In genomic region chr2:173247156-173247555, GRCh38 we compare ENCODE assay signal across 40 cellular contexts.
"Had no signal": no experiment of that assay in that cellular context is flagged by ENCODE, and none has a peak within 500 bp of the region (broad histone marks: within the 10 kb centered on the region; RNA-seq: fewer than 3 reads in every experiment).

No MANE protein-coding gene starts in this region.

- DNase-seq: activated effector memory CD4-positive, alpha-beta T cell treated with anti-CD3 and anti-CD28 coated beads, Interleukin-2, amount 50 U/mL, for 16 hours; activated effector memory CD4-positive, alpha-beta T cell treated with Interleukin-2 at 50 U/mL for 16 hours; activated gamma-delta T cell; activated gamma-delta T cell treated with Interleukin-2 at 50 U/mL for 16 hours; activated naive CD4-positive, alpha-beta T cell; activated naive CD4-positive, alpha-beta T cell treated with anti-CD3 and anti-CD28 coated beads for 36 hours; activated naive CD4-positive, alpha-beta T cell treated with anti-CD3 and anti-CD28 coated beads, Interleukin-2, amount 10 ng/mL, durations not matched to agents 7 days and 5 days; activated naive CD4-positive, alpha-beta T cell treated with anti-CD3 and anti-CD28 coated beads, Interleukin-2, amount 50 U/mL, for 16 hours; activated naive CD4-positive, alpha-beta T cell treated with Interleukin-2 at 50 U/mL for 16 hours; activated naive CD8-positive, alpha-beta T cell treated with anti-CD3 and anti-CD28 coated beads for 36 hours; activated naive CD8-positive, alpha-beta T cell treated with anti-CD3 and anti-CD28 coated beads, Interleukin-2, amount 10 ng/mL, durations not matched to agents 7 days and 5 days; activated naive CD8-positive, alpha-beta T cell treated with anti-CD3 and anti-CD28 coated beads, Interleukin-2, amount 50 U/mL, for 24 hours; activated T-cell treated with anti-CD3 and anti-CD28 coated beads, Interleukin-2, amount 50 U/mL, for 1 hour; activated T-cell treated with anti-CD3 and anti-CD28 coated beads, Interleukin-2, amount 50 U/mL, for 24 hours; activated T-cell treated with anti-CD3 and anti-CD28 coated beads, Interleukin-2, amount 50 U/mL, for 4 hours; activated T-cell treated with anti-CD3 and anti-CD28 coated beads, Interleukin-2, amount 50 U/mL, for 48 hours; activated T-cell treated with anti-CD3 and anti-CD28 coated beads, Interleukin-2, amount 50 U/mL, for 72 hours; adrenal gland; amniotic stem cell; amygdala; anterior cingulate cortex; aorta; body of pancreas; brain microvascular endothelial cell; caudate nucleus; central memory CD4-positive, alpha-beta T cell; cerebellar nuclear complex had no signal

- H3K27ac ChIP-seq: adrenal gland, ascending aorta, body of pancreas, brain microvascular endothelial cell, breast epithelium, cardiac muscle cell had no signal

- H3K4me1 ChIP-seq: ascending aorta, breast epithelium had no signal

- H3K27me3 Mint-ChIP-seq: activated naive CD8-positive, alpha-beta T cell; activated naive CD8-positive, alpha-beta T cell treated with anti-CD3 and anti-CD28 coated beads, Interleukin-2, amount 10 ng/mL, durations not matched to agents 7 days and 5 days; activated naive CD8-positive, alpha-beta T cell treated with anti-CD3 and anti-CD28 coated beads, Interleukin-2, amount 50 U/mL, for 24 hours; activated T-helper 17 cell treated with anti-CD3 and anti-CD28 coated beads, Interleukin-2, amount 50 U/mL, for 72 hours; central memory CD8-positive, alpha-beta T cell had no signal

- H3K4me3 ChIP-seq: adrenal gland, ascending aorta, body of pancreas, breast epithelium, cardiac muscle cell had no signal

- H3K36me3 Mint-ChIP-seq: activated naive CD4-positive, alpha-beta T cell treated with anti-CD3 and anti-CD28 coated beads, Interleukin-2, amount 10 ng/mL, durations not matched to agents 7 days and 5 days; activated naive CD4-positive, alpha-beta T cell treated with anti-CD3 and anti-CD28 coated beads, Interleukin-2, amount 50 U/mL, for 24 hours; activated naive CD4-positive, alpha-beta T cell treated with anti-CD3 and anti-CD28 coated beads, Interleukin-2, amount 50 U/mL, for 72 hours; activated naive CD8-positive, alpha-beta T cell; activated naive CD8-positive, alpha-beta T cell treated with anti-CD3 and anti-CD28 coated beads for 36 hours; brain had no signal

- FAIRE-seq: astrocyte, bronchial epithelial cell had no signal

- ATAC-seq: activated naive CD4-positive, alpha-beta T cell treated with anti-CD3 and anti-CD28 coated beads, Interleukin-2, amount 50 U/mL, for 72 hours; activated naive CD8-positive, alpha-beta T cell treated with anti-CD3 and anti-CD28 coated beads, Interleukin-2, amount 50 U/mL, for 24 hours; activated T-cell treated with anti-CD3 and anti-CD28 coated beads, Interleukin-2, amount 50 U/mL, for 4 hours; activated T-cell treated with anti-CD3 and anti-CD28 coated beads, Interleukin-2, amount 50 U/mL, for 72 hours; activated T-helper 17 cell treated with anti-CD3 and anti-CD28 coated beads, Interleukin-2, amount 50 U/mL, for 72 hours; body of pancreas had no signal

- H3K4me3 Mint-ChIP-seq: activated naive CD4-positive, alpha-beta T cell treated with anti-CD3 and anti-CD28 coated beads for 36 hours; activated naive CD4-positive, alpha-beta T cell treated with anti-CD3 and anti-CD28 coated beads, Interleukin-2, amount 10 ng/mL, durations not matched to agents 7 days and 5 days; activated naive CD4-positive, alpha-beta T cell treated with anti-CD3 and anti-CD28 coated beads, Interleukin-2, amount 50 U/mL, for 24 hours; activated naive CD8-positive, alpha-beta T cell; activated naive CD8-positive, alpha-beta T cell treated with anti-CD3 and anti-CD28 coated beads for 36 hours; activated naive CD8-positive, alpha-beta T cell treated with anti-CD3 and anti-CD28 coated beads, Interleukin-2, amount 10 ng/mL, durations not matched to agents 7 days and 5 days; activated naive CD8-positive, alpha-beta T cell treated with anti-CD3 and anti-CD28 coated beads, Interleukin-2, amount 50 U/mL, for 24 hours; activated T-cell treated with anti-CD3 and anti-CD28 coated beads, Interleukin-2, amount 50 U/mL, for 24 hours; activated T-cell treated with anti-CD3 and anti-CD28 coated beads, Interleukin-2, amount 50 U/mL, for 4 hours; activated T-cell treated with anti-CD3 and anti-CD28 coated beads, Interleukin-2, amount 50 U/mL, for 72 hours; activated T-helper 1 cell treated with anti-CD3 and anti-CD28 coated beads, Interleukin-12 subunit alpha, Interleukin-12 subunit beta, Interleukin-2, Interleukin-4 antibody, amounts not matched to agents 30 ng/mL and 10 ng/mL and 1 ng/mL, durations not matched to agents 14 hours and 24 hours and 36 hours; activated T-helper 17 cell treated with anti-CD3 and anti-CD28 coated beads, Interleukin-2, amount 50 U/mL, for 72 hours; central memory CD8-positive, alpha-beta T cell had no signal

- H3K4me1 Mint-ChIP-seq: activated naive CD4-positive, alpha-beta T cell treated with anti-CD3 and anti-CD28 coated beads, Interleukin-2, amount 10 ng/mL, durations not matched to agents 7 days and 5 days; activated naive CD4-positive, alpha-beta T cell treated with anti-CD3 and anti-CD28 coated beads, Interleukin-2, amount 50 U/mL, for 24 hours; activated naive CD8-positive, alpha-beta T cell treated with anti-CD3 and anti-CD28 coated beads for 36 hours; activated naive CD8-positive, alpha-beta T cell treated with anti-CD3 and anti-CD28 coated beads, Interleukin-2, amount 10 ng/mL, durations not matched to agents 7 days and 5 days; activated naive CD8-positive, alpha-beta T cell treated with anti-CD3 and anti-CD28 coated beads, Interleukin-2, amount 50 U/mL, for 24 hours; activated T-helper 17 cell treated with anti-CD3 and anti-CD28 coated beads, Interleukin-2, amount 50 U/mL, for 72 hours; central memory CD8-positive, alpha-beta T cell had no signal

- H3K27me3 ChIP-seq: adrenal gland, ascending aorta, body of pancreas, brain microvascular endothelial cell, breast epithelium, cardiac muscle cell had no signal

- H3K36me3 ChIP-seq: adrenal gland, brain microvascular endothelial cell, breast epithelium, cardiac muscle cell had no signal

- H3K9me3 Mint-ChIP-seq: activated naive CD4-positive, alpha-beta T cell treated with anti-CD3 and anti-CD28 coated beads for 36 hours; activated naive CD4-positive, alpha-beta T cell treated with anti-CD3 and anti-CD28 coated beads, Interleukin-2, amount 10 ng/mL, durations not matched to agents 7 days and 5 days; activated naive CD4-positive, alpha-beta T cell treated with anti-CD3 and anti-CD28 coated beads, Interleukin-2, amount 50 U/mL, for 24 hours; activated naive CD4-positive, alpha-beta T cell treated with anti-CD3 and anti-CD28 coated beads, Interleukin-2, amount 50 U/mL, for 72 hours; activated naive CD8-positive, alpha-beta T cell treated with anti-CD3 and anti-CD28 coated beads for 36 hours; activated naive CD8-positive, alpha-beta T cell treated with anti-CD3 and anti-CD28 coated beads, Interleukin-2, amount 10 ng/mL, durations not matched to agents 7 days and 5 days; activated naive CD8-positive, alpha-beta T cell treated with anti-CD3 and anti-CD28 coated beads, Interleukin-2, amount 50 U/mL, for 24 hours; activated T-cell treated with anti-CD3 and anti-CD28 coated beads, Interleukin-2, amount 50 U/mL, for 24 hours; activated T-cell treated with anti-CD3 and anti-CD28 coated beads, Interleukin-2, amount 50 U/mL, for 4 hours; activated T-helper 1 cell treated with anti-CD3 and anti-CD28 coated beads, Interleukin-12 subunit alpha, Interleukin-12 subunit beta, Interleukin-2, Interleukin-4 antibody, amounts not matched to agents 30 ng/mL and 10 ng/mL and 1 ng/mL, durations not matched to agents 14 hours and 24 hours and 36 hours; activated T-helper 17 cell treated with anti-CD3 and anti-CD28 coated beads, Interleukin-2, amount 50 U/mL, for 72 hours; activated T-helper 2 cell treated with anti-CD3 and anti-CD28 coated beads, Interferon-gamma antibody, Interleukin-2, Interleukin-4, amounts not matched to agents 10 μg/mL and 5 μg/mL and 100 μg/mL, durations not matched to agents 14 hours and 24 hours and 36 hours; central memory CD8-positive, alpha-beta T cell had no signal

- H3K9me3 ChIP-seq: adrenal gland, ascending aorta, body of pancreas, breast epithelium had no signal

- H3K27ac Mint-ChIP-seq: activated naive CD4-positive, alpha-beta T cell treated with anti-CD3 and anti-CD28 coated beads for 36 hours; activated naive CD4-positive, alpha-beta T cell treated with anti-CD3 and anti-CD28 coated beads, Interleukin-2, amount 10 ng/mL, durations not matched to agents 7 days and 5 days; activated naive CD4-positive, alpha-beta T cell treated with anti-CD3 and anti-CD28 coated beads, Interleukin-2, amount 50 U/mL, for 24 hours; activated naive CD4-positive, alpha-beta T cell treated with anti-CD3 and anti-CD28 coated beads, Interleukin-2, amount 50 U/mL, for 72 hours; activated naive CD8-positive, alpha-beta T cell; activated naive CD8-positive, alpha-beta T cell treated with anti-CD3 and anti-CD28 coated beads for 36 hours; activated naive CD8-positive, alpha-beta T cell treated with anti-CD3 and anti-CD28 coated beads, Interleukin-2, amount 10 ng/mL, durations not matched to agents 7 days and 5 days; activated naive CD8-positive, alpha-beta T cell treated with anti-CD3 and anti-CD28 coated beads, Interleukin-2, amount 50 U/mL, for 24 hours; activated T-cell treated with anti-CD3 and anti-CD28 coated beads, Interleukin-2, amount 50 U/mL, for 24 hours; activated T-cell treated with anti-CD3 and anti-CD28 coated beads, Interleukin-2, amount 50 U/mL, for 72 hours; activated T-helper 1 cell treated with anti-CD3 and anti-CD28 coated beads, Interleukin-12 subunit alpha, Interleukin-12 subunit beta, Interleukin-2, Interleukin-4 antibody, amounts not matched to agents 30 ng/mL and 10 ng/mL and 1 ng/mL, durations not matched to agents 14 hours and 24 hours and 36 hours; activated T-helper 17 cell treated with anti-CD3 and anti-CD28 coated beads, Interleukin-2, amount 50 U/mL, for 72 hours; activated T-helper 2 cell treated with anti-CD3 and anti-CD28 coated beads, Interferon-gamma antibody, Interleukin-2, Interleukin-4, amounts not matched to agents 10 μg/mL and 5 μg/mL and 100 μg/mL, durations not matched to agents 14 hours and 24 hours and 36 hours had no signal
